27 cellular contexts compared by ENCODE assay signal in the genomic region with DNA sequence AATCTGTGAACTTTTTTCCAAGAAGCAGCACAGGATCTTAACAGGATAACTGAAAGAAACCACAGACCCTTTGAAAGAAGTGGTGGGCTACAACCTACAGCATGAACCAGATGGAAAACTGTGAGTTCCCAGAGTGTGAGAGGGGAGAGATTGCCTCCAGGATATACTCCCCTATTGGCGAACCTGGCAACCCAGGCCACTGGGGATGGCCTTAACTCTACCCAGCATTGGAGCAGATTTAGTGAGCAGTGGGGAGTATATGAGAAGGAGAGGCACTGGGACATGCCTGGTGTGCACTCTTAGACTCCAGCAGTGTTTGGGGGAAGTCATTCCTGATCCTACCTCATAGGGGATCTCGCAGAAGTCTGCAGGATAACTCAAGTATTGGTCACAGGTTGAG.
"Had no signal": no experiment of that assay in that cellular context is flagged by ENCODE, and none has a peak within 500 bp of the region (broad histone marks: within the 10 kb centered on the region; RNA-seq: fewer than 3 reads in every experiment).

No MANE protein-coding gene starts in this region.

- H3K36me3 Mint-ChIP-seq: stimulated activated naive B cell treated with anti-CD40 and anti-IgM and Interleukin-4, amounts not matched to agents 10 μg/mL and 1 μg/mL and 100 μg/mL, for 72 hours had no signal

- H3K4me1 Mint-ChIP-seq: neural crest cell; stimulated activated naive B cell treated with anti-CD40 and anti-IgM and Interleukin-4, amounts not matched to agents 10 μg/mL and 1 μg/mL and 100 μg/mL, for 72 hours had no signal

- H3K4me3 ChIP-seq: left ventricle myocardium inferior, lung, pancreas, prostate gland, skin epidermis, stomach, testis, thyroid gland, transverse colon, upper lobe of left lung, vagina had no signal

- H3K4me3 Mint-ChIP-seq: naive thymus-derived CD8-positive, alpha-beta T cell; nephron; neural crest cell; stimulated activated naive B cell treated with anti-CD40 and anti-IgM and Interleukin-4, amounts not matched to agents 10 μg/mL and 1 μg/mL and 100 μg/mL, for 72 hours had no signal

- H3K27ac Mint-ChIP-seq: stimulated activated naive B cell treated with anti-CD40 and anti-IgM and Interleukin-4, amounts not matched to agents 10 μg/mL and 1 μg/mL and 100 μg/mL, for 72 hours had no signal

- H3K27me3 ChIP-seq: pancreas, stomach, testis, thyroid gland, transverse colon, upper lobe of left lung, vagina had no signal

- H3K27ac ChIP-seq: left ventricle myocardium inferior, pancreas, prostate gland, skin epidermis, stomach, testis, thyroid gland, transverse colon, upper lobe of left lung, vagina had no signal

- DNase-seq: islet precursor cell; left ventricle myocardium inferior; mesendoderm; midbrain; naive thymus-derived CD8-positive, alpha-beta T cell; nucleus accumbens; pancreas; retina; right cardiac atrium; stimulated activated CD4-positive, alpha-beta T cell treated with anti-CD3 and anti-CD28 coated beads, Interleukin-12 subunit alpha, Interleukin-12 subunit beta, amount 100 ng/mL, for 4 hours; stimulated activated CD4-positive, alpha-beta T cell treated with anti-CD3 and anti-CD28 coated beads, Interleukin-15, amount 100 ng/mL, for 24 hours; stimulated activated CD4-positive, alpha-beta T cell treated with anti-CD3 and anti-CD28 coated beads, Interleukin-2, amount 100 ng/mL, for 24 hours; stimulated activated CD4-positive, alpha-beta T cell treated with anti-CD3 and anti-CD28 coated beads, Interleukin-4, amount 100 ng/mL, for 1 hour; stimulated activated naive B cell treated with anti-CD40 and anti-IgM and Interleukin-4, amounts not matched to agents 10 μg/mL and 1 μg/mL and 100 μg/mL, for 72 hours; stimulated activated naive CD8-positive, alpha-beta T cell treated with anti-CD3 and anti-CD28 coated beads, Interleukin-15, Interleukin-2, amounts not matched to agents 100 U/mL and 50 U/mL, for 24 hours; stomach; testis; thyroid gland; transverse colon; upper lobe of left lung had no signal

- H3K4me1 ChIP-seq: left ventricle myocardium inferior, pancreas, stomach, testis, thyroid gland, transverse colon, upper lobe of left lung, vagina had no signal

- H3K36me3 ChIP-seq: left ventricle myocardium inferior, pancreas, prostate gland, stomach, thyroid gland, transverse colon, upper lobe of left lung, vagina had no signal

- H3K27me3 Mint-ChIP-seq: naive thymus-derived CD8-positive, alpha-beta T cell; stimulated activated naive B cell treated with anti-CD40 and anti-IgM and Interleukin-4, amounts not matched to agents 10 μg/mL and 1 μg/mL and 100 μg/mL, for 72 hours had no signal

- H3K9me3 ChIP-seq: pancreas, prostate gland, testis, thyroid gland, upper lobe of left lung, vagina had no signal

- ATAC-seq: naive thymus-derived CD8-positive, alpha-beta T cell; pancreas; right cardiac atrium; sciatic nerve; stimulated activated naive B cell treated with anti-CD40 and anti-IgM and Interleukin-4, amounts not matched to agents 10 μg/mL and 1 μg/mL and 100 μg/mL, for 72 hours; stimulated activated naive CD8-positive, alpha-beta T cell treated with anti-CD3 and anti-CD28 coated beads, Interleukin-15, Interleukin-2, amounts not matched to agents 100 U/mL and 50 U/mL, for 24 hours had no signal
